15 cellular contexts compared by ENCODE assay signal in the genomic region with DNA sequence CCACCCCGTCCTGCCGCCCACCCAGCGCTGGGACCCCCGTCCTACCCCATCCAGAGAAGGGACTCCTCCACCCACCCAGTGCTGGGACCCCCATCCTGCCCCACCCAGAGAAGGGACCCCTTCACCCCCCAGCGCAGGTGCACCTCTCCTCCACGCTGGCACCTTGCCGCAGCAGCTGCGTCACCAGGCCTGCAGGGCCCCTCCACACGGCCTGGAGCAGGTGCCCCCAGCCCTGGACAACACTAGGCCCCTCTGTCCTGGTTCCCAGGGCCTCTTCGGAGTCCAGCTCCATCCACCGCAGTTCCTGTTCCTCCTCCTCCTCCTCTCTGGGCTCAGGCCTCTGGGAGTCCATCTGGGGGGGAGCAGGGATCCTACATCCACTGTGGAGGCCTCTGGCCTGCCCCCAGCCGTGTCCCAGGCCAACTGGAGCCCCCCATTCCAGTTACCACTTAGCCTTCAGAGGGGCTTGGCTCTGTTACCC. TPM values are rescaled to one million over a fixed set of nuclear protein-coding genes. Genes with fewer than 3 reads are reported as not detected.
DNase-seq lines count a peak whose midpoint lies in the region; ATAC-seq and TF ChIP-seq lines count a peak whose summit lies in the region.
"Had no signal": no experiment of that assay in that cellular context is flagged by ENCODE, and none has a peak within 500 bp of the region (broad histone marks: within the 10 kb centered on the region; RNA-seq: fewer than 3 reads in every experiment).

No MANE protein-coding gene starts in this region.

- H3K27me3 ChIP-seq in heart left ventricle (peaks cover 0 to 10% (median 0%) of the 10 kb centered on the region in 9 donors), upper lobe of right lung (no peaks in the 10 kb centered on the region), spleen (replicated peaks in 1 of 7) (peaks cover 0 to 59% (median 18%) of the 10 kb centered on the region in 7 donors)

- peak overlapping the region; percentile 27 for H3K4me3 Mint-ChIP-seq in dendritic cell treated with granulocyte-macrophage colony-stimulating factor and Interleukin-4, amounts not matched to agents 40 ng/mL and 50 ng/mL, for 4 days
- H3K4me3 Mint-ChIP-seq in mesothelial cell of epicardium, result peak overlapping the region; percentile 49

- H3K9me3 ChIP-seq in heart left ventricle (no peaks in the 10 kb centered on the region), upper lobe of right lung (no peaks in the 10 kb centered on the region), spleen (no peaks in the 10 kb centered on the region)

- no peaks in the 10 kb centered on the region for H3K36me3 ChIP-seq in heart left ventricle
- no peaks in the 10 kb centered on the region for H3K36me3 ChIP-seq in upper lobe of right lung
- H3K36me3 ChIP-seq in spleen, result no peaks in the 10 kb centered on the region

- no peak for TF ChIP-seq CTCF in heart left ventricle (IDR thresholded peaks at IDR 0.05)
- no peak for TF ChIP-seq CTCF in mesothelial cell of epicardium (IDR thresholded peaks at IDR 0.05; ENCODE audit: unreplicated experiment)
- no peak for TF ChIP-seq CTCF in upper lobe of right lung (IDR thresholded peaks at IDR 0.05)
- TF ChIP-seq CTCF in spleen (IDR thresholded peaks at IDR 0.05 in 8 of 11, conservative IDR thresholded peaks at IDR 0.05 in 3 of 11), result no peak

- intact Hi-C loops in heart left ventricle (cut with DNase I), result no loop called here
- intact Hi-C loops in cardiac septum (cut with DNase I), result no loop called here
- intact Hi-C loops in dendritic cell treated with granulocyte-macrophage colony-stimulating factor and Interleukin-4, amounts not matched to agents 40 ng/mL and 50 ng/mL, for 4 days (cut with micrococcal nuclease), result no loop called here
- intact Hi-C loops in upper lobe of right lung (cut with DNase I), result no loop called here
- intact Hi-C loops in spleen (cut with DNase I; ENCODE audit: low total_unique reads), result no loop called here

- H3K27ac ChIP-seq in heart left ventricle, result peak overlapping the region in 2 of 12 donors; percentile 35 to 68
- H3K27ac ChIP-seq in upper lobe of right lung, result peak overlapping the region; percentile 81
- no peak overlapping the region for H3K27ac ChIP-seq in spleen

- peaks cover 51% of the 10 kb centered on the region for H3K27me3 Mint-ChIP-seq in dendritic cell treated with granulocyte-macrophage colony-stimulating factor and Interleukin-4, amounts not matched to agents 40 ng/mL and 50 ng/mL, for 4 days
- no peaks in the 10 kb centered on the region for H3K27me3 Mint-ChIP-seq in mesothelial cell of epicardium (ENCODE audit: low read depth)

- TF ChIP-seq POLR2A in heart left ventricle (IDR thresholded peaks at IDR 0.05) (no peak), spleen (IDR thresholded peaks at IDR 0.05) (no peak)

- peak overlapping the region in 10 of 12 donors; percentile 24 to 63 (median 39) for H3K4me3 ChIP-seq in heart left ventricle
- peak overlapping the region; percentile 47 for H3K4me3 ChIP-seq in upper lobe of right lung
- H3K4me3 ChIP-seq in spleen, result peak overlapping the region in 4 of 8 donors; percentile 13 to 60 (median 28)

- peak in 1 of 4 donors; percentile 12 for ATAC-seq in heart left ventricle
- ATAC-seq in upper lobe of right lung, result peak; percentile 33
- ATAC-seq in GM18867 (IDR thresholded peaks at IDR 0.05; ENCODE audit: unreplicated experiment), result no peak

- DNase-seq in heart left ventricle, result peak in 1 of 5 donors; percentile 58
- DNase-seq in cardiac septum (ENCODE audit: low spot score), result no peak
- DNase-seq in mesothelial cell of epicardium (ENCODE audit: low spot score in 2 of 2, unreplicated experiment in 2 of 2), result no peak
- no peak for DNase-seq in upper lobe of right lung
- no peak for DNase-seq in kidney glomerular epithelial cell (lab: John Stamatoyannopoulos, UW)
- no peak for DNase-seq in spleen
- DNase-seq: AML-193; central memory CD4-positive, alpha-beta T cell; naive thymus-derived CD4-positive, alpha-beta T cell; stimulated activated CD4-positive, alpha-beta T cell treated with anti-CD3 and anti-CD28 coated beads, Interleukin-4, amount 100 ng/mL, for 1 hour; SW 1271 had no signal

- WGBS in heart left ventricle, 4 donors, result 72 to 95% (median 77%) methylated on average over 7 to 12 of the region's 12 CpGs
- 67 to 88% (median 82%) methylated on average over 4 to 12 of the region's 12 CpGs for WGBS in spleen, 5 donors

- peak overlapping the region; percentile 24 for H3K27ac Mint-ChIP-seq in dendritic cell treated with granulocyte-macrophage colony-stimulating factor and Interleukin-4, amounts not matched to agents 40 ng/mL and 50 ng/mL, for 4 days
- peak overlapping the region; percentile 82 for H3K27ac Mint-ChIP-seq in mesothelial cell of epicardium
- H3K27ac Mint-ChIP-seq: naive thymus-derived CD4-positive, alpha-beta T cell had no signal

- H3K4me1 ChIP-seq in heart left ventricle (peaks cover 0 to 25% (median 2%) of the 10 kb centered on the region in 12 donors), upper lobe of right lung (no peaks in the 10 kb centered on the region), spleen (peaks cover 0 to 17% (median 6%) of the 10 kb centered on the region in 6 donors)

- no peaks in the 10 kb centered on the region for H3K36me3 Mint-ChIP-seq in dendritic cell treated with granulocyte-macrophage colony-stimulating factor and Interleukin-4, amounts not matched to agents 40 ng/mL and 50 ng/mL, for 4 days (ENCODE audit: low read depth)
- H3K36me3 Mint-ChIP-seq in mesothelial cell of epicardium, result no peaks in the 10 kb centered on the region
- H3K36me3 Mint-ChIP-seq: naive thymus-derived CD4-positive, alpha-beta T cell had no signal

- H3K9me3 Mint-ChIP-seq in dendritic cell treated with granulocyte-macrophage colony-stimulating factor and Interleukin-4, amounts not matched to agents 40 ng/mL and 50 ng/mL, for 4 days, result no peaks in the 10 kb centered on the region
- no peaks in the 10 kb centered on the region for H3K9me3 Mint-ChIP-seq in mesothelial cell of epicardium

- H3K4me1 Mint-ChIP-seq in dendritic cell treated with granulocyte-macrophage colony-stimulating factor and Interleukin-4, amounts not matched to agents 40 ng/mL and 50 ng/mL, for 4 days (ENCODE audit: low read depth), result peaks cover 5% of the 10 kb centered on the region
- peaks cover 39% of the 10 kb centered on the region for H3K4me1 Mint-ChIP-seq in mesothelial cell of epicardium

RNA-seq across cellular contexts. Expression of a gene that starts 0.4 kb away (rescaled TPM):
- total RNA-seq in heart left ventricle (1 to 10 TPM in 8 of 9 donors, under 1 TPM in 1; 0.58 to 4.0 (median 1.3) TPM), cardiac septum (1.8 TPM), mesothelial cell of epicardium (10.9 to 12.3 TPM (median 11.3 TPM) in 3 replicates), upper lobe of right lung (21.5 TPM), spleen (1 to 10 TPM in 5 of 7 donors, under 1 TPM in 2; 0.43 to 2.7 (median 1.2) TPM)
- polyA plus RNA-seq in heart left ventricle (1 to 10 TPM in 1 of 2 donors, under 1 TPM in 1; 0.86 to 1.5 TPM), spleen (1 to 10 TPM; 2.3 to 4.3 (median 3.0) TPM)
- total RNA-seq: activated CD8-positive, alpha-beta memory T cell treated with anti-CD3 and anti-CD28 coated beads for 36 hours; glomerular endothelial cell; naive thymus-derived CD4-positive, alpha-beta T cell had no signal
- polyA plus RNA-seq: naive thymus-derived CD4-positive, alpha-beta T cell had no signal

RNA-seq across cellular contexts. Expression of a gene that starts 13.6 kb away (rescaled TPM):
- total RNA-seq in heart left ventricle, result 100 to 1,000 TPM; 112 to 208 (median 128) TPM
- polyA plus RNA-seq in heart left ventricle, result 100 to 1,000 TPM; 147 to 238 TPM
- total RNA-seq in cardiac septum, result 127 TPM
- total RNA-seq in mesothelial cell of epicardium, result 87.9 to 98.2 TPM (median 94.7 TPM) in 3 replicates
- 80.7 TPM for total RNA-seq in upper lobe of right lung
- total RNA-seq in spleen, result 100 to 1,000 TPM in 3 of 7 donors, 10 to 100 TPM in 4; 67.4 to 144 (median 91.3) TPM
- 100 to 1,000 TPM; 101 to 168 (median 122) TPM for polyA plus RNA-seq in spleen

RNA-seq across cellular contexts. Expression of a gene that starts 14.8 kb away (rescaled TPM):
- 10 to 100 TPM; 11.0 to 49.5 (median 18.8) TPM for total RNA-seq in heart left ventricle
- 10 to 100 TPM in 1 of 2 donors, 1 to 10 TPM in 1; 7.0 to 13.2 TPM for polyA plus RNA-seq in heart left ventricle
- 35.3 TPM for total RNA-seq in cardiac septum
- 57.0 to 59.1 TPM (median 57.7 TPM) in 3 replicates for total RNA-seq in mesothelial cell of epicardium
- total RNA-seq in upper lobe of right lung, result 87.4 TPM
- 10 to 100 TPM in 6 of 7 donors, 1 to 10 TPM in 1; 3.9 to 18.0 (median 13.1) TPM for total RNA-seq in spleen
- 10 to 100 TPM in 2 of 3 donors, 1 to 10 TPM in 1; 4.1 to 12.7 (median 11.0) TPM for polyA plus RNA-seq in spleen
- polyA plus RNA-seq: naive thymus-derived CD4-positive, alpha-beta T cell had no signal

RNA-seq across cellular contexts. Expression of a gene that starts 21.6 kb away (rescaled TPM):
- 10 to 100 TPM; 35.4 to 66.5 (median 50.7) TPM for total RNA-seq in heart left ventricle
- 10 to 100 TPM; 42.3 to 87.8 TPM for polyA plus RNA-seq in heart left ventricle
- total RNA-seq in cardiac septum, result 78.6 TPM
- total RNA-seq in mesothelial cell of epicardium, result 396 to 423 TPM (median 405 TPM) in 3 replicates
- total RNA-seq in upper lobe of right lung, result 165 TPM
- 100 to 1,000 TPM; 167 to 299 (median 208) TPM for total RNA-seq in spleen
- polyA plus RNA-seq in spleen, result 100 to 1,000 TPM; 111 to 230 (median 199) TPM

RNA-seq across cellular contexts. Expression of a gene that starts 28.8 kb away (rescaled TPM):
- total RNA-seq in heart left ventricle (1 to 10 TPM in 3 of 9 donors, under 1 TPM in 4, not detected in 2; 0.12 to 3.4 (median 0.60) TPM), cardiac septum (0.51 TPM), mesothelial cell of epicardium (2.2 to 3.9 TPM (median 2.9 TPM) in 3 replicates), upper lobe of right lung (10.4 TPM), spleen (1 to 10 TPM in 2 of 7 donors, under 1 TPM in 3, not detected in 2; 0.25 to 3.9 (median 0.57) TPM)
- polyA plus RNA-seq in heart left ventricle (under 1 TPM; 0.49 to 0.53 TPM), spleen (under 1 TPM; 0.55 to 0.85 (median 0.83) TPM)
- total RNA-seq: glomerular endothelial cell had no signal
